ENCODE assay signal across 13 cellular contexts in genomic region chr3:189334064-189334920, GRCh38.
DNase-seq lines count a peak whose midpoint lies in the region; ATAC-seq and TF ChIP-seq lines count a peak whose summit lies in the region.
"Had no signal": no experiment of that assay in that cellular context is flagged by ENCODE, and none has a peak within 500 bp of the region (broad histone marks: within the 10 kb centered on the region; RNA-seq: fewer than 3 reads in every experiment).

No MANE protein-coding gene starts in this region.

- no peaks in the 10 kb centered on the region for H4K20me1 ChIP-seq in smooth muscle cell (ENCODE audit: low read depth)

- H3K9me3 ChIP-seq in SJSA1 (replicated peaks) (no peaks in the 10 kb centered on the region), smooth muscle cell (replicated peaks; ENCODE audit: low read depth) (no peaks in the 10 kb centered on the region)
- H3K9me3 ChIP-seq: esophagus squamous epithelium, Peyer's patch, spleen, tibial nerve had no signal

- H3K36me3 ChIP-seq in SJSA1 (no peaks in the 10 kb centered on the region), smooth muscle cell (ENCODE audit: low read depth) (no peaks in the 10 kb centered on the region)
- H3K36me3 ChIP-seq: esophagus squamous epithelium, Peyer's patch, spleen, tibial nerve had no signal

- H3K27me3 ChIP-seq in SJSA1 (replicated peaks): no peaks in the 10 kb centered on the region
- H3K27me3 ChIP-seq in smooth muscle cell (ENCODE audit: low read depth): no peaks in the 10 kb centered on the region
- H3K27me3 ChIP-seq: esophagus squamous epithelium, Peyer's patch, tibial nerve had no signal

- peak overlapping the region; percentile 72 for H3K9ac ChIP-seq in smooth muscle cell (ENCODE audit: low read depth)

- H3K4me1 ChIP-seq in SJSA1 (replicated peaks) (peaks cover 13% of the 10 kb centered on the region), smooth muscle cell (ENCODE audit: low read depth) (no peaks in the 10 kb centered on the region)
- H3K4me1 ChIP-seq: Peyer's patch, tibial nerve had no signal

- H3K4me3 ChIP-seq in SJSA1: no peak overlapping the region
- no peak overlapping the region for H3K4me3 ChIP-seq in smooth muscle cell
- H3K4me3 ChIP-seq: esophagus squamous epithelium, Peyer's patch, spleen, tibial nerve had no signal

- peak overlapping the region; percentile 66 for H3K27ac ChIP-seq in SJSA1
- H3K27ac ChIP-seq in smooth muscle cell (ENCODE audit: low read depth): peak overlapping the region; percentile 91
- H3K27ac ChIP-seq: Peyer's patch, spleen, tibial nerve had no signal

- 48% methylated on average over 3 of the region's 3 CpGs for WGBS in smooth muscle cell (ENCODE audit: low lambda C conversion rate)

- peak; percentile 32 to 53 for ATAC-seq in activated CD4-positive, CD25-positive, alpha-beta regulatory T cell treated with anti-CD3 and anti-CD28 coated beads, Interleukin-2, amount 50 U/mL, for 24 hours
- ATAC-seq in esophagus mucosa (peak; percentile 89), HG02938 (IDR thresholded peaks at IDR 0.05; ENCODE audit: unreplicated experiment) (no peak), GM18870 (IDR thresholded peaks at IDR 0.05; ENCODE audit: unreplicated experiment) (no peak)

- H3K79me2 ChIP-seq in smooth muscle cell (ENCODE audit: low read depth): no peaks in the 10 kb centered on the region

- no peak overlapping the region for H3K4me2 ChIP-seq in smooth muscle cell

- no peak overlapping the region for H2AFZ ChIP-seq in smooth muscle cell (ENCODE audit: low read depth)

- no peaks in the 10 kb centered on the region for H3F3A ChIP-seq in smooth muscle cell (ENCODE audit: low read depth)

- no peak for TF ChIP-seq CTCF in smooth muscle cell (IDR thresholded peaks at IDR 0.05; ENCODE audit: borderline replicate concordance, insufficient read depth, poor library complexity, severe bottlenecking)

- DNase-seq in activated CD4-positive, CD25-positive, alpha-beta regulatory T cell (lab: John Stamatoyannopoulos, UW): no peak
- peak; percentile 41 to 60 for DNase-seq in SJSA1 (ENCODE audit: low read depth in 1 of 2, low spot score in 2 of 2)
- no peak for DNase-seq in smooth muscle cell (lab: John Stamatoyannopoulos, UW; ENCODE audit: unreplicated experiment)
- no peak for DNase-seq in stimulated activated CD4-positive, alpha-beta T cell treated with anti-CD3 and anti-CD28 coated beads, Interleukin-1b, Interleukin-23, amount 100 ng/mL, for 48 hours
- DNase-seq: activated naive CD4-positive, alpha-beta T cell treated with anti-CD3 and anti-CD28 coated beads, Interleukin-2, amount 50 U/mL, for 16 hours; esophagus squamous epithelium; Peyer's patch; spleen had no signal

Comparison
In these comparisons a context has a peak if more than half of its experiments do, and no peak if none do; other contexts are left out.
1. ATAC-seq: peak in activated CD4-positive, CD25-positive, alpha-beta regulatory T cell treated with anti-CD3 and anti-CD28 coated beads, Interleukin-2, amount 50 U/mL, for 24 hours (2 of 2) and esophagus mucosa (single experiment); none in HG02938 (single experiment) and GM18870 (single experiment).
2. DNase-seq: peak in SJSA1 (2 of 2); none in activated CD4-positive, CD25-positive, alpha-beta regulatory T cell (0 of 4), smooth muscle cell (single experiment) and stimulated activated CD4-positive, alpha-beta T cell treated with anti-CD3 and anti-CD28 coated beads, Interleukin-1b, Interleukin-23, amount 100 ng/mL, for 48 hours (single experiment).